Comparison of ENCODE assay signal across 17 cellular contexts in the genomic region with DNA sequence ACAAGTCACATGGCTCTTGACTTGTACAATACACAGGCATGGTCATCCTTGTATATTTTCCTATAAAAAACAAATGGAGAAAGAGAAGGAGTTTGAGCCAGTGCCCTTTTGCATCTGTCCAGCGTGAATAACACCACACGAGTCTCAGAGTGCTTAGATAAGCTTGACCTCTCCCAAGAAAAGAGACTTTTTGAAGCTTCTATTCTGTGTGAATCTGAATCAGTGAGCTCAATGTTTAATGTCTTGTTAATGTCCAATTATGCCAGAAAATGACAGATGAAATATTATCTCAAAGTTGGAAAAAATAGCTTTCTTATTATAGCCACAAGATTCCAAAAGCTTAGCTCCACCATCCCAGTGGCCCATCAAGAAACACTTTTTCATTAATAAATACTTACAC. TPM values are rescaled to one million over a fixed set of nuclear protein-coding genes. Genes with fewer than 3 reads are reported as not detected.
A peak's percentile ranks its signal among the peaks of the same experiment; 100 is the strongest.
DNase-seq lines count a peak whose midpoint lies in the region; ATAC-seq and TF ChIP-seq lines count a peak whose summit lies in the region.
"Had no signal": no experiment of that assay in that cellular context is flagged by ENCODE, and none has a peak within 500 bp of the region (broad histone marks: within the 10 kb centered on the region; RNA-seq: fewer than 3 reads in every experiment).

No MANE protein-coding gene starts in this region.

- CTCF ChIA-PET in MCF 10A (lab: Yijun Ruan, JAX) = no interaction called here

- no peak for TF ChIP-seq CTCF in breast epithelium (IDR thresholded peaks at IDR 0.05)
- no peak for TF ChIP-seq CTCF in MCF 10A (IDR thresholded peaks at IDR 0.05; ENCODE audit: unreplicated experiment)
- no peak for TF ChIP-seq CTCF in fibroblast of the aortic adventitia (IDR thresholded peaks at IDR 0.05; ENCODE audit: insufficient read depth, low read length)
- TF ChIP-seq CTCF in vagina (IDR thresholded peaks at IDR 0.05) = no peak

- H3K4me3 Mint-ChIP-seq in MCF 10A (ENCODE audit: unreplicated experiment) = no peak overlapping the region
- H3K4me3 Mint-ChIP-seq in stimulated activated naive CD8-positive, alpha-beta T cell treated with anti-CD3 and anti-CD28 coated beads, Interleukin-15, amount 100 ng/mL, for 72 hours = no peak overlapping the region
- H3K4me3 Mint-ChIP-seq: IgD-negative memory B cell had no signal

- intact Hi-C loops in breast epithelium (cut with DNase I; ENCODE audit: low total_unique reads) (no loop called here), MCF 10A (cut with micrococcal nuclease) (no loop called here), vagina (cut with DNase I) (loop anchor here (2.0 kb wide), 1 partner anchor 30 kb away; a partner anchor contains a TSS)

- no peak overlapping the region for H3K4me3 ChIP-seq in breast epithelium
- H3K4me3 ChIP-seq in fibroblast of the aortic adventitia (ENCODE audit: low read depth, low read length) = no peak overlapping the region
- H3K4me3 ChIP-seq in skeletal muscle tissue (ENCODE audit: low read length in 3 of 3) = no peak overlapping the region
- H3K4me3 ChIP-seq in vagina = no peak overlapping the region
- H3K4me3 ChIP-seq: BLaER1 had no signal

- BruUV-seq in MCF 10A (replicated peaks; lab: Mats Ljungman, UMichigan) = no TSS peak

- H3K4me1 Mint-ChIP-seq in MCF 10A (ENCODE audit: insufficient read depth, unreplicated experiment) = no peaks in the 10 kb centered on the region
- no peaks in the 10 kb centered on the region for H3K4me1 Mint-ChIP-seq in stimulated activated naive CD8-positive, alpha-beta T cell treated with anti-CD3 and anti-CD28 coated beads, Interleukin-15, amount 100 ng/mL, for 72 hours

- H3K4me1 ChIP-seq in breast epithelium (no peaks in the 10 kb centered on the region), skeletal muscle tissue (ENCODE audit: control insufficient read depth in 3 of 3, insufficient read depth in 3 of 3, low read length in 3 of 3) (no peaks in the 10 kb centered on the region), vagina (peaks cover 23% of the 10 kb centered on the region)
- H3K4me1 ChIP-seq: BLaER1 had no signal

- POLR2A ChIA-PET in MCF 10A (lab: Yijun Ruan, JAX) = no interaction called here

- H3K9me3 Mint-ChIP-seq in MCF 10A (ENCODE audit: unreplicated experiment) = no peaks in the 10 kb centered on the region
- peaks cover 0 to 5% of the 10 kb centered on the region in 2 donors for H3K9me3 Mint-ChIP-seq in stimulated activated naive CD8-positive, alpha-beta T cell treated with anti-CD3 and anti-CD28 coated beads, Interleukin-15, amount 100 ng/mL, for 72 hours

- no peak overlapping the region for H3K9ac ChIP-seq in skeletal muscle tissue (ENCODE audit: low read depth in 1 of 3, low read length in 3 of 3)
- H3K9ac ChIP-seq: BLaER1 had no signal

- no peaks in the 10 kb centered on the region for H3K27me3 ChIP-seq in breast epithelium
- H3K27me3 ChIP-seq in skeletal muscle tissue (ENCODE audit: control insufficient read depth in 3 of 3, insufficient read depth in 3 of 3, low read length in 3 of 3) = no peaks in the 10 kb centered on the region
- no peaks in the 10 kb centered on the region for H3K27me3 ChIP-seq in vagina
- H3K27me3 ChIP-seq: BLaER1 had no signal

- H3K36me3 Mint-ChIP-seq in MCF 10A (ENCODE audit: insufficient read depth, unreplicated experiment) = no peaks in the 10 kb centered on the region
- H3K36me3 Mint-ChIP-seq: IgD-negative memory B cell had no signal

- H3K36me3 ChIP-seq in breast epithelium (no peaks in the 10 kb centered on the region), skeletal muscle tissue (ENCODE audit: control insufficient read depth in 3 of 3, insufficient read depth in 3 of 3, low read length in 3 of 3) (no peaks in the 10 kb centered on the region), vagina (no peaks in the 10 kb centered on the region)
- H3K36me3 ChIP-seq: BLaER1 had no signal

- H3K27ac ChIP-seq in breast epithelium = peak overlapping the region; percentile 59 to 83
- peak overlapping the region; percentile 68 for H3K27ac ChIP-seq in skeletal muscle tissue (ENCODE audit: low read depth, low read length)
- peak overlapping the region; percentile 75 for H3K27ac ChIP-seq in vagina
- H3K27ac ChIP-seq: BLaER1 had no signal

- DNase-seq in breast epithelium (ENCODE audit: low spot score in 2 of 2) = no peak
- no peak for DNase-seq in MCF 10A (ENCODE audit: unreplicated experiment)
- DNase-seq in fibroblast of the aortic adventitia (ENCODE audit: low read depth) = peak; percentile 81
- no peak for DNase-seq in vagina (ENCODE audit: extremely low spot score in 2 of 2)
- no peak for DNase-seq in SW 1271 (lab: John Stamatoyannopoulos, UW)
- DNase-seq in dedifferentiated amniotic fluid mesenchymal stem cell (ENCODE audit: extremely low spot score) = no peak
- DNase-seq in stimulated activated naive CD8-positive, alpha-beta T cell treated with anti-CD3 and anti-CD28 coated beads, Interleukin-15, amount 100 ng/mL, for 72 hours = no peak
- DNase-seq: 8988T, DND-41, NCI-H1105 treated with DMSO at 0.1 percent for 48 hours, NCI-H187 treated with DMSO at 0.1 percent for 48 hours, NCI-H69 had no signal

- no peaks in the 10 kb centered on the region for H3K9me3 ChIP-seq in breast epithelium
- H3K9me3 ChIP-seq in skeletal muscle tissue (ENCODE audit: control insufficient read depth in 3 of 3, low read length in 3 of 3) = no peaks in the 10 kb centered on the region
- no peaks in the 10 kb centered on the region for H3K9me3 ChIP-seq in vagina
- H3K9me3 ChIP-seq: BLaER1 had no signal

- no peak overlapping the region for H3K27ac Mint-ChIP-seq in MCF 10A (ENCODE audit: low read depth, unreplicated experiment)
- H3K27ac Mint-ChIP-seq in stimulated activated naive CD8-positive, alpha-beta T cell treated with anti-CD3 and anti-CD28 coated beads, Interleukin-15, amount 100 ng/mL, for 72 hours = no peak overlapping the region
- H3K27ac Mint-ChIP-seq: IgD-negative memory B cell had no signal

- H3K27me3 Mint-ChIP-seq in MCF 10A (ENCODE audit: insufficient read depth, unreplicated experiment) = no peaks in the 10 kb centered on the region
- H3K27me3 Mint-ChIP-seq in stimulated activated naive CD8-positive, alpha-beta T cell treated with anti-CD3 and anti-CD28 coated beads, Interleukin-15, amount 100 ng/mL, for 72 hours = peaks cover 6% of the 10 kb centered on the region
- H3K27me3 Mint-ChIP-seq: IgD-negative memory B cell had no signal

- TF ChIP-seq POLR2A in breast epithelium (IDR thresholded peaks at IDR 0.05) = no peak
- no peak for TF ChIP-seq POLR2A in vagina (IDR thresholded peaks at IDR 0.05)

- ATAC-seq in stimulated activated naive CD8-positive, alpha-beta T cell treated with anti-CD3 and anti-CD28 coated beads, Interleukin-15, amount 100 ng/mL, for 72 hours = no peak
- ATAC-seq: HCT116 had no signal

RNA-seq across cellular contexts. Expression of a gene that starts 31.0 kb away (rescaled TPM):
- total RNA-seq in breast epithelium = 100 to 1,000 TPM in 1 of 3 donors, 10 to 100 TPM in 2; 24.6 to 138 (median 79.3) TPM
- 0.21 and 0.47 TPM in 2 replicates for total RNA-seq in MCF 10A (2022)
- total RNA-seq in fibroblast of the aortic adventitia (ENCODE audit: low replicate concordance) = 39.2 and 265 TPM in 2 replicates
- 45.9 TPM for total RNA-seq in skeletal muscle tissue
- total RNA-seq in vagina = 83.0 TPM
- total RNA-seq: HT-29 had no signal

Comparison
In these comparisons a context has a peak if more than half of its experiments do, and no peak if none do; other contexts are left out.
1. RNA of a gene that starts 31.0 kb away (total RNA-seq): 39.2 to 265 TPM in fibroblast of the aortic adventitia, 83.0 TPM in vagina (single experiment), 24.6 to 138 TPM in breast epithelium and 45.9 TPM in skeletal muscle tissue (single experiment); 0.21 to 0.47 TPM in MCF 10A; every median in the first group is over 10 times any median in the second.
2. Peak in every context shown above with its lines, with median percentiles within 50 percentile points of each other: H3K27ac ChIP-seq.